ENCODE assay signal across 9 cellular contexts in the genomic region with DNA sequence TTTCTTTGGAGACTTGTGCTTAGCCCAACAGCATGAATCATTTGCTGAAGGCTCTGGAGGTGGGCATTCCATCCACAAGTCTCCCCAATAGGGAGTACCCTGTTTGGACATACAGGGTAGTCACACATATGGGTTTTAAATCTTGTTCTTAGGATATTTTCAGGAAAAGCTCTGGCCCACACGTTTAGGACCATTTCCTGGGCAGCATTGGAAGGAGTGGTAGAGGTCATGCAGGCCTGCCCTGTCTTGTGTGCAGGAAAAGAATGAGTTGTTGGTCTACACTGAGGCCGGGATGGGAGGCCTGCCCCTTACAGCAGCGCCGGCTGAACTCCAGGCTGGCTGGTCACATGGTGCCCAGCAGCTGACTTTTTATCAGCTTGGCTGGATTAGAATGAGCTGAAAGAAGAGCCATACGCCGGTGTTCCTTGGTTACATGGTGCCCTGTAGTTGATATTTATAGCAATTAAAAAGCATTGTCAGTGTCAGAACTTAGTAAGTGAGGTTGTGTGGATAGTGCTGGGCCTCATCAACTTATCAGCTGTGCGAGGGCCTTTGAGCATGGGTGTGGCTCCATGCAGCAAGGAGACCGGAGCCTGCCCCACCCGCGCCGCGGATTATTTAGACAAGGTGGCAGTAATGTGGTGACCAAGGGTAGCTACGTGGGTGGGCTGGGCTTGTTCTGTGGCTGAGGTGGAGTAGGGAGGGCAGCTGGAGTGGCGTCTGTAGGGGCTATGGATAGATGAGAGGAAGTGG. TPM values are rescaled to one million over a fixed set of nuclear protein-coding genes. Genes with fewer than 3 reads are reported as not detected.
DNase-seq lines count a peak whose midpoint lies in the region; ATAC-seq and TF ChIP-seq lines count a peak whose summit lies in the region.
"Had no signal": no experiment of that assay in that cellular context is flagged by ENCODE, and none has a peak within 500 bp of the region (broad histone marks: within the 10 kb centered on the region; RNA-seq: fewer than 3 reads in every experiment).

No MANE protein-coding gene starts in this region.

- WGBS in esophagus muscularis mucosa, result 76% methylated on average over 14 of the region's 14 CpGs

- H3K27me3 ChIP-seq in SJSA1 (replicated peaks) (no peaks in the 10 kb centered on the region), esophagus muscularis mucosa (no peaks in the 10 kb centered on the region), osteoblast (ENCODE audit: insufficient read depth, low read length) (no peaks in the 10 kb centered on the region), BE2C (no peaks in the 10 kb centered on the region)

- H3K27ac ChIP-seq in SJSA1, result peak overlapping the region; percentile 74; the same call in 1 of the 2 replicates
- H3K27ac ChIP-seq in esophagus muscularis mucosa (replicated peaks in 1 of 4), result peak overlapping the region; percentile 64 to 81 (median 72)
- peak overlapping the region; percentile 99 for H3K27ac ChIP-seq in osteoblast (ENCODE audit: low read depth, low read length)

- H3K4me3 ChIP-seq in SJSA1, result no peak overlapping the region
- no peak overlapping the region for H3K4me3 ChIP-seq in esophagus muscularis mucosa
- no peak overlapping the region for H3K4me3 ChIP-seq in osteoblast (ENCODE audit: insufficient read depth, low read length)
- no peak overlapping the region for H3K4me3 ChIP-seq in BE2C (ENCODE audit: low read depth, low read length)

- H4K20me1 ChIP-seq in osteoblast (ENCODE audit: insufficient read depth, low read length), result no peaks in the 10 kb centered on the region

- TF ChIP-seq POLR2A in esophagus muscularis mucosa (IDR thresholded peaks at IDR 0.05; ENCODE audit: low read depth), result no peak

- intact Hi-C loops in esophagus muscularis mucosa (cut with DNase I), result loop anchor here (5.0 kb wide), 1 partner anchor 48 kb away; no protein-coding TSS in a partner anchor

- no peak overlapping the region for H3K4me2 ChIP-seq in osteoblast (ENCODE audit: insufficient read depth, low read length)

- DNase-seq in COLO668 (lab: John Stamatoyannopoulos, UW; ENCODE audit: unreplicated experiment), result peak; percentile 68
- DNase-seq in SJSA1 (ENCODE audit: low read depth in 1 of 2, low spot score in 2 of 2), result peak; percentile 89 to 97
- DNase-seq in esophagus muscularis mucosa (ENCODE audit: extremely low spot score), result no peak
- no peak for DNase-seq in osteoblast (ENCODE audit: insufficient read length, low spot score, missing footprints)
- DNase-seq in BE2C, result no peak
- DNase-seq in stimulated activated CD4-positive, alpha-beta T cell treated with anti-CD3 and anti-CD28 coated beads, Interleukin-4, amount 100 ng/mL, for 1 hour, result no peak
- DNase-seq in effector CD4-positive, alpha-beta T cell, result no peak
- DNase-seq: stimulated activated CD4-positive, alpha-beta T cell treated with anti-CD3 and anti-CD28 coated beads, Interleukin-15, amount 100 ng/mL, for 24 hours had no signal

- TF ChIP-seq CTCF in esophagus muscularis mucosa (IDR thresholded peaks at IDR 0.05), result no peak
- TF ChIP-seq CTCF in osteoblast (IDR thresholded peaks at IDR 0.05; ENCODE audit: extremely low read depth, low read depth, low read length), result no peak
- TF ChIP-seq CTCF in BE2C (IDR thresholded peaks at IDR 0.05; ENCODE audit: low read depth, low read length), result no peak

- no peaks in the 10 kb centered on the region for H3K9me3 ChIP-seq in SJSA1 (replicated peaks)
- no peaks in the 10 kb centered on the region for H3K9me3 ChIP-seq in esophagus muscularis mucosa
- no peaks in the 10 kb centered on the region for H3K9me3 ChIP-seq in osteoblast (ENCODE audit: low read depth, low read length)
- H3K9me3 ChIP-seq in BE2C, result no peaks in the 10 kb centered on the region

- no peak for TF ChIP-seq EP300 in esophagus muscularis mucosa (IDR thresholded peaks at IDR 0.05)

- H3K36me3 ChIP-seq in SJSA1, result no peaks in the 10 kb centered on the region; the same call in 1 of the 2 replicates
- H3K36me3 ChIP-seq in esophagus muscularis mucosa, result peaks cover 0 to 5% (median 2%) of the 10 kb centered on the region in 4 donors
- H3K36me3 ChIP-seq in osteoblast (ENCODE audit: insufficient read depth, low read length), result no peaks in the 10 kb centered on the region
- H3K36me3 ChIP-seq in BE2C, result no peaks in the 10 kb centered on the region; the same call in 1 of the 2 replicates

- peaks cover 90% of the 10 kb centered on the region for H3K4me1 ChIP-seq in SJSA1 (replicated peaks)
- peaks cover 84 to 92% (median 87%) of the 10 kb centered on the region in 4 donors for H3K4me1 ChIP-seq in esophagus muscularis mucosa
- H3K4me1 ChIP-seq in osteoblast (ENCODE audit: insufficient read depth, low read length), result peaks cover 46% of the 10 kb centered on the region
- H3K4me1 ChIP-seq in BE2C, result peaks cover 17% of the 10 kb centered on the region

- no peak for ATAC-seq in GM18867 (IDR thresholded peaks at IDR 0.05; ENCODE audit: unreplicated experiment)

- no peak overlapping the region for H2AFZ ChIP-seq in osteoblast (ENCODE audit: low read length)

- peaks cover 22% of the 10 kb centered on the region for H3K79me2 ChIP-seq in osteoblast (ENCODE audit: insufficient read depth, low read length)

RNA-seq across cellular contexts. Expression of a gene that starts 28.6 kb away (rescaled TPM):
- 38.4 and 51.3 TPM in 2 replicates for total RNA-seq in SJSA1 (2014; rRNA removed; shearing (Covaris generic))
- total RNA-seq in esophagus muscularis mucosa (100 to 1,000 TPM; 135 to 184 (median 145) TPM), osteoblast (59.2 and 64.4 TPM in 2 replicates)
- polyA plus RNA-seq in BE2C (2012; ENCODE audit: insufficient read depth, insufficient read length, low read depth), result 162 TPM

RNA-seq across cellular contexts. Expression of a gene that starts 53.0 kb away (rescaled TPM):
- total RNA-seq in SJSA1 (2014; rRNA removed; shearing (Covaris generic)), result 108 and 164 TPM in 2 replicates
- 100 to 1,000 TPM in 2 of 4 donors, 10 to 100 TPM in 2; 82.3 to 154 (median 116) TPM for total RNA-seq in esophagus muscularis mucosa
- 84.3 and 90.1 TPM in 2 replicates for total RNA-seq in osteoblast
- polyA plus RNA-seq in BE2C (2012; ENCODE audit: insufficient read depth, insufficient read length, low read depth), result 183 TPM

Comparison
In these comparisons a context has a peak if more than half of its experiments do, and no peak if none do; other contexts are left out.
1. DNase-seq: peak in COLO668 (single experiment) and SJSA1 (2 of 2); none in esophagus muscularis mucosa (single experiment), osteoblast (single experiment), BE2C (single experiment), stimulated activated CD4-positive, alpha-beta T cell treated with anti-CD3 and anti-CD28 coated beads, Interleukin-4, amount 100 ng/mL, for 1 hour (single experiment) and effector CD4-positive, alpha-beta T cell (single experiment).
2. Peak in every context shown above with its lines, with median percentiles within 50 percentile points of each other: H3K27ac ChIP-seq.